ENCODE assay signal across 26 cellular contexts in genomic region chr4:138005486-138005885, GRCh38.
"Had no signal": no experiment of that assay in that cellular context is flagged by ENCODE, and none has a peak within 500 bp of the region (broad histone marks: within the 10 kb centered on the region; RNA-seq: fewer than 3 reads in every experiment).

No MANE protein-coding gene starts in this region.

- H3K27me3 Mint-ChIP-seq: natural killer cell treated with Interleukin-12 subunit alpha and Interleukin-12 subunit beta and Interleukin-15 and Interleukin-18, amount 100 ng/mL, for 72 hours had no signal

- H3K9me3 Mint-ChIP-seq: neural crest cell had no signal

- H3K4me3 Mint-ChIP-seq: immature natural killer cell; naive B cell; natural killer cell treated with Interleukin-12 subunit alpha and Interleukin-12 subunit beta and Interleukin-15 and Interleukin-18, amount 100 ng/mL, for 72 hours; neural crest cell had no signal

- H3K27me3 ChIP-seq: neutrophil, pancreas, right lobe of liver, testis, tibial artery, upper lobe of right lung, vagina had no signal

- H3K27ac ChIP-seq: dorsolateral prefrontal cortex, lower lobe of right lung, neutrophil, pancreas, right lobe of liver, testis, tibial artery, upper lobe of right lung, vagina had no signal

- H3K9me3 ChIP-seq: lower lobe of right lung, neutrophil, pancreas, right lobe of liver, testis, tibial artery, upper lobe of right lung, vagina had no signal

- H3K27ac Mint-ChIP-seq: immature natural killer cell; naive B cell; natural killer cell treated with Interleukin-12 subunit alpha and Interleukin-12 subunit beta and Interleukin-15 and Interleukin-18, amount 100 ng/mL, for 72 hours had no signal

- ATAC-seq: left ventricle myocardium superior; lower lobe of right lung; natural killer cell treated with Interleukin-12 subunit alpha and Interleukin-12 subunit beta and Interleukin-15 and Interleukin-18, amount 100 ng/mL, for 72 hours; pancreas; right lobe of liver; upper lobe of right lung had no signal

- H3K4me1 ChIP-seq: lower lobe of right lung, pancreas, right lobe of liver, testis, tibial artery, upper lobe of right lung, vagina had no signal

- H3K4me3 ChIP-seq: dorsolateral prefrontal cortex, lower lobe of right lung, pancreas, right lobe of liver, smooth muscle cell, testis, tibial artery, upper lobe of right lung, vagina had no signal

- H3K36me3 Mint-ChIP-seq: immature natural killer cell; naive B cell; natural killer cell treated with Interleukin-12 subunit alpha and Interleukin-12 subunit beta and Interleukin-15 and Interleukin-18, amount 100 ng/mL, for 72 hours had no signal

- H3K36me3 ChIP-seq: lower lobe of right lung, neutrophil, pancreas, right lobe of liver, tibial artery, upper lobe of right lung, vagina had no signal

- FAIRE-seq: colon, frontal cortex, keratinocyte had no signal

- DNase-seq: dorsolateral prefrontal cortex; effector CD4-positive, alpha-beta T cell; hypothalamus; immature natural killer cell; left ventricle myocardium superior; lower lobe of right lung; naive B cell; pancreas; right lobe of liver; stimulated activated CD4-positive, alpha-beta T cell treated with anti-CD3 and anti-CD28 coated beads, Interleukin-12 subunit alpha, Interleukin-12 subunit beta, amount 100 ng/mL, for 4 hours; stimulated activated CD4-positive, alpha-beta T cell treated with anti-CD3 and anti-CD28 coated beads, Interleukin-1b, Interleukin-23, amount 100 ng/mL, for 48 hours; stimulated activated CD4-positive, alpha-beta T cell treated with anti-CD3 and anti-CD28 coated beads, Interleukin-4, amount 100 ng/mL, for 1 hour; stimulated activated CD8-positive, alpha-beta memory T cell treated with anti-CD3 and anti-CD28 coated beads, Interleukin-4, amount 100 ng/mL, for 48 hours; stimulated activated naive CD4-positive, alpha-beta T cell; substantia nigra; testis; tibial artery; upper lobe of right lung had no signal

- H3K4me2 ChIP-seq: smooth muscle cell had no signal

- H3K4me1 Mint-ChIP-seq: immature natural killer cell, naive B cell, neural crest cell had no signal
